Comparison of ENCODE assay signal across 25 cellular contexts in genomic region chr4:42985971-42986370, GRCh38.
"Had no signal": no experiment of that assay in that cellular context is flagged by ENCODE, and none has a peak within 500 bp of the region (broad histone marks: within the 10 kb centered on the region; RNA-seq: fewer than 3 reads in every experiment).

No MANE protein-coding gene starts in this region.

- H3K4me3 ChIP-seq: ascending aorta, colonic mucosa had no signal

- H3K4me1 ChIP-seq: ascending aorta, colonic mucosa had no signal

- H3K27me3 ChIP-seq: ascending aorta, colonic mucosa had no signal

- H3K36me3 ChIP-seq: ascending aorta, colonic mucosa had no signal

- H3K9me3 ChIP-seq: colonic mucosa had no signal

- H3K27ac ChIP-seq: ascending aorta, colonic mucosa, epithelial cell of prostate, VCaP had no signal

- DNase-seq: activated CD4-positive, alpha-beta memory T cell treated with anti-CD3 and anti-CD28 coated beads, Interleukin-2, amount 10 ng/mL, durations not matched to agents 7 days and 5 days; activated CD4-positive, alpha-beta T cell treated with anti-CD3 and anti-CD28 coated beads for 1 hour; activated CD4-positive, alpha-beta T cell treated with anti-CD3 and anti-CD28 coated beads for 4 hours; activated CD4-positive, alpha-beta T cell treated with anti-CD3 and anti-CD28 coated beads, Interleukin-2, amount 10 ng/mL, durations not matched to agents 7 days and 5 days; activated CD4-positive, alpha-beta T cell treated with anti-CD3 and anti-CD28 coated beads, Interleukin-2, amount 50 U/mL, for 4 hours; activated CD8-positive, alpha-beta memory T cell treated with anti-CD3 and anti-CD28 coated beads, Interleukin-2, amount 50 U/mL, for 48 hours; activated gamma-delta T cell; activated naive CD4-positive, alpha-beta T cell; activated naive CD4-positive, alpha-beta T cell treated with anti-CD3 and anti-CD28 coated beads, Interleukin-2, amount 10 ng/mL, durations not matched to agents 7 days and 5 days; activated naive CD8-positive, alpha-beta T cell treated with anti-CD3 and anti-CD28 coated beads, Interleukin-2, amount 10 ng/mL, durations not matched to agents 7 days and 5 days; activated T-cell treated with anti-CD3 and anti-CD28 coated beads for 4 hours; activated T-cell treated with anti-CD3 and anti-CD28 coated beads, Interleukin-2, amount 50 U/mL, for 24 hours; activated T-cell treated with anti-CD3 and anti-CD28 coated beads, Interleukin-2, amount 50 U/mL, for 72 hours; colonic mucosa; effector CD8-positive, alpha-beta T cell; foreskin fibroblast; head of caudate nucleus; hippocampal formation; T-helper 17 cell had no signal

- ATAC-seq: activated naive CD4-positive, alpha-beta T cell treated with anti-CD3 and anti-CD28 coated beads, Interleukin-2, amount 50 U/mL, for 72 hours; activated T-cell treated with anti-CD3 and anti-CD28 coated beads, Interleukin-2, amount 50 U/mL, for 72 hours; esophagus mucosa; T-helper 17 cell; WTC11 had no signal
